In the genomic region with DNA sequence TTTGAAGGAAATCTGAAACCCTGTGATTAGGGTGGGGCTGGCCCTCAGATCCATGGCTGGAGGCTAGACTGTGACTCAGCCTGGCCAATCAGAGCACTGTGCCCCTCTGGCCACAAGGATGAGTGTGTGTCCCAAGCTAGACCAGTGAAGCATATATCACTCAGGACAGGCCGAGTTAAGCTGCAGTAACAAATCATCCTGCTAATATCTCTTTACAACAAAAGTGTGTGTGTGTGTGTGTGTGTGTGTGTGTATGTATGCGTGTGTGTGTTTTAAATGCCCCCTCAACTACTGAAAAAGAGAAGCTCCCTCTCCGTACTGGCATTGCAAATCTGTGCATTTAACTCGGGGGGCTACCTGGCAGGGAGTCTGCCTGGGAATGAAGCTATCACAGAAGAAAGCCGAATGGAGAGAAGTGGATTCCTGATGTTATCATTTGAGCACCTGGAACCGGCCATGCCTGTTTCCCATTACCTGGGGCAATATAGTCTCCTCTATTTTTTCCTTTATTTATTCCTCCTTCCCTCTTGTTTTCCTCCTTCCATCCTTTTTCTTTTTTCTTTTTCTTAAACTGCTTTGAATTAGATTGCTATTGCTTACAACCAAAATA, we compare ENCODE assay signal across 11 cellular contexts. TPM values are rescaled to one million over a fixed set of nuclear protein-coding genes. Genes with fewer than 3 reads are reported as not detected.
DNase-seq lines count a peak whose midpoint lies in the region; ATAC-seq and TF ChIP-seq lines count a peak whose summit lies in the region.
"Had no signal": no experiment of that assay in that cellular context is flagged by ENCODE, and none has a peak within 500 bp of the region (broad histone marks: within the 10 kb centered on the region; RNA-seq: fewer than 3 reads in every experiment).

No MANE protein-coding gene starts in this region.

- H3K9me3 ChIP-seq in adipocyte (ENCODE audit: control insufficient read depth, low read length), result peaks cover 7% of the 10 kb centered on the region

- no peaks in the 10 kb centered on the region for H3K27me3 ChIP-seq in adipocyte (replicated peaks; ENCODE audit: control insufficient read depth, insufficient read depth, low read length)

- H3K4me1 ChIP-seq in adipocyte (ENCODE audit: control insufficient read depth, insufficient read depth, low read length), result peaks cover 8% of the 10 kb centered on the region

- H3K4me3 ChIP-seq in AG09309 (ENCODE audit: control insufficient read depth, low read depth, low read length), result no peak overlapping the region
- no peak overlapping the region for H3K4me3 ChIP-seq in adipocyte (ENCODE audit: low read length)

- no peak overlapping the region for H3K9ac ChIP-seq in adipocyte (ENCODE audit: low read length)

- no peaks in the 10 kb centered on the region for H3K36me3 ChIP-seq in adipocyte (ENCODE audit: control insufficient read depth, insufficient read depth, low read length, severe bottlenecking)

- ATAC-seq in HG02840 (IDR thresholded peaks at IDR 0.05; ENCODE audit: low FRiP score, unreplicated experiment), result no peak
- no peak for ATAC-seq in omental fat pad (ENCODE audit: low FRiP score)

- peak; percentile 22 for TF ChIP-seq CTCF in AG09309 (IDR thresholded peaks at IDR 0.05; ENCODE audit: control insufficient read depth, insufficient read depth, low read depth, low read length, missing control alignments)
- TF ChIP-seq CTCF in GM10266 (IDR thresholded peaks at IDR 0.05; ENCODE audit: control insufficient read depth, insufficient read depth, low read depth, missing control alignments), result no peak
- no peak for TF ChIP-seq CTCF in omental fat pad (IDR thresholded peaks at IDR 0.05)

- DNase-seq in AG09309 (ENCODE audit: low read depth) (peak; percentile 44), HPDE6-E6E7 (ENCODE audit: extremely low spot score) (peak; percentile 84), adipocyte (ENCODE audit: low read depth) (peak; percentile 82), iPS-NIHi7 (ENCODE audit: extremely low spot score) (peak; percentile 67), GM10266 (ENCODE audit: extremely low spot score) (no peak), omental fat pad (ENCODE audit: low spot score) (no peak), middle frontal gyrus (ENCODE audit: extremely low spot score, low spot score) (no peak)
- DNase-seq: DMS 273 treated with DMSO at 0.1 percent for 48 hours; NCI-H2171 treated with DMSO at 0.1 percent for 48 hours; stimulated activated naive CD4-positive, alpha-beta T cell had no signal

RNA-seq across cellular contexts. Expression of a gene that starts 25.6 kb away (rescaled TPM):
- 10 to 100 TPM; 15.8 to 45.9 (median 29.1) TPM for total RNA-seq in omental fat pad

Comparison
In these comparisons a context has a peak if more than half of its experiments do, and no peak if none do; other contexts are left out.
1. DNase-seq: peak in AG09309 (single experiment), HPDE6-E6E7 (single experiment), adipocyte (single experiment) and iPS-NIHi7 (single experiment); none in GM10266 (single experiment), omental fat pad (single experiment) and middle frontal gyrus (single experiment).